ENCODE assay signal across 9 cellular contexts in the genomic region with DNA sequence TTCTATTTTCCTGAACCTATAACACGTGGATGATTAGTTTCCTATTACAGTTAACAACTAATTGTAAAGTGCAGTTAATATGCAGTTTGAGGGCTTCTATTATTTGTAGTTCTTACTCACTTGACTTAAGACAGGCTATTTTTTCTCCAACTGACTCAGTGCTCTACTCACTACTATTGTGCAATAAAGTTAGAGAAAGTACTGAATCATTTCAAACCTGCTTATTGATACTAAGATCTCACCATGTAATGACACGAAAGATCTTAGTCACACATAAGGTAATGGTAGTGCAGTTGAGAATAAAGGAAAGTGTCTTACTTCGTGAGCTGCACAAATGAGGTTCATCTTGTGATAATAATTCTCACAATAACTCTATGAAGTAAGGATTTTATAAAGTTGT. TPM values are rescaled to one million over a fixed set of nuclear protein-coding genes. Genes with fewer than 3 reads are reported as not detected.
DNase-seq lines count a peak whose midpoint lies in the region; ATAC-seq lines count a peak whose summit lies in the region.
"Had no signal": no experiment of that assay in that cellular context is flagged by ENCODE, and none has a peak within 500 bp of the region (broad histone marks: within the 10 kb centered on the region; RNA-seq: fewer than 3 reads in every experiment).

No MANE protein-coding gene starts in this region.

- H2BK5ac ChIP-seq in mesenchymal stem cell (ENCODE audit: low read depth, low read length, poor library complexity, severe bottlenecking): no peak overlapping the region

- H4K8ac ChIP-seq in mesenchymal stem cell (ENCODE audit: low read length): no peak overlapping the region

- no peak overlapping the region for H3K4me3 ChIP-seq in adipocyte (ENCODE audit: low read length)
- no peak overlapping the region for H3K4me3 ChIP-seq in mesenchymal stem cell (ENCODE audit: insufficient read depth in 1 of 2, low read depth in 1 of 2, low read length in 2 of 2)

- no peak overlapping the region for H2AFZ ChIP-seq in mesenchymal stem cell (ENCODE audit: low read depth, low read length)

- no peak overlapping the region for H3K18ac ChIP-seq in mesenchymal stem cell (ENCODE audit: low read depth in 1 of 2, low read length in 2 of 2)

- WGBS in mesenchymal stem cell: no CpG with 5 or more reads among the region's 3 CpGs

- no peak overlapping the region for H3K9ac ChIP-seq in adipocyte (ENCODE audit: low read length)
- H3K9ac ChIP-seq in mesenchymal stem cell (ENCODE audit: low read length): peak overlapping the region; percentile 18

- H2BK12ac ChIP-seq in mesenchymal stem cell (ENCODE audit: low read length in 2 of 2): no peak overlapping the region

- H3K4ac ChIP-seq in mesenchymal stem cell (ENCODE audit: low read depth in 1 of 2, low read length in 2 of 2): no peak overlapping the region

- no peaks in the 10 kb centered on the region for H3K79me1 ChIP-seq in mesenchymal stem cell (replicated peaks; ENCODE audit: low read length, poor library complexity, severe bottlenecking)

- no peak overlapping the region for H2AK5ac ChIP-seq in mesenchymal stem cell (ENCODE audit: low read length, severe bottlenecking)

- H2BK15ac ChIP-seq in mesenchymal stem cell (ENCODE audit: low read depth, poor library complexity, severe bottlenecking): no peak overlapping the region

- no peaks in the 10 kb centered on the region for H3K27me3 ChIP-seq in adipocyte (replicated peaks; ENCODE audit: control insufficient read depth, insufficient read depth, low read length)
- H3K27me3 ChIP-seq in mesenchymal stem cell (ENCODE audit: control insufficient read depth in 1 of 2, insufficient read depth in 1 of 2, low read length in 2 of 2): no peaks in the 10 kb centered on the region

- H3K9me3 ChIP-seq in adipocyte (ENCODE audit: control insufficient read depth, low read length) (no peaks in the 10 kb centered on the region), mesenchymal stem cell (ENCODE audit: control insufficient read depth, low read length) (peaks cover 4% of the 10 kb centered on the region)

- H3K4me1 ChIP-seq in adipocyte (ENCODE audit: control insufficient read depth, insufficient read depth, low read length) (peaks cover 12% of the 10 kb centered on the region), mesenchymal stem cell (ENCODE audit: control insufficient read depth, insufficient read depth, low read depth, low read length) (peaks cover 1% of the 10 kb centered on the region)

- no peak overlapping the region for H3K23ac ChIP-seq in mesenchymal stem cell (ENCODE audit: low read length in 2 of 2)

- no peak overlapping the region for H3K14ac ChIP-seq in mesenchymal stem cell (ENCODE audit: low read length in 2 of 2)

- H2BK120ac ChIP-seq in mesenchymal stem cell (ENCODE audit: low read depth, low read length): no peak overlapping the region

- ATAC-seq in HG02938 (IDR thresholded peaks at IDR 0.05; ENCODE audit: unreplicated experiment) (peak; percentile 61), HG03097 (IDR thresholded peaks at IDR 0.05; ENCODE audit: low FRiP score, unreplicated experiment) (no peak)

- no peak overlapping the region for H4K91ac ChIP-seq in mesenchymal stem cell (ENCODE audit: low read length)

- no peaks in the 10 kb centered on the region for H3K36me3 ChIP-seq in adipocyte (ENCODE audit: control insufficient read depth, insufficient read depth, low read length, severe bottlenecking)
- no peaks in the 10 kb centered on the region for H3K36me3 ChIP-seq in mesenchymal stem cell (ENCODE audit: control insufficient read depth in 1 of 2, insufficient read depth in 2 of 2, low read depth in 1 of 2, low read length in 2 of 2)

- no peak overlapping the region for H3K27ac ChIP-seq in mesenchymal stem cell (ENCODE audit: low read length, poor library complexity, severe bottlenecking)

- DNase-seq in GM04503 (ENCODE audit: low read depth) (peak; percentile 58), adipocyte (ENCODE audit: low read depth) (peak; percentile 65), mesenchymal stem cell (peak; percentile 75), HUDEP-2 (lab: John Stamatoyannopoulos, UW; ENCODE audit: unreplicated experiment in 76 of 76) (no peak), NCI-H345 (lab: John Stamatoyannopoulos, UW) (no peak), NCI-H2081 treated with DMSO at 0.1 percent for 48 hours (lab: John Stamatoyannopoulos, UW) (no peak)
- DNase-seq: activated CD4-positive, alpha-beta T cell treated with anti-CD3 and anti-CD28 coated beads for 48 hours had no signal

- H3K4me2 ChIP-seq in mesenchymal stem cell (ENCODE audit: low read length, poor library complexity, severe bottlenecking): no peak overlapping the region

RNA-seq across cellular contexts. Expression of a gene that starts 22.8 kb away (rescaled TPM):
- 356 TPM for polyA plus RNA-seq in mesenchymal stem cell (2013, experiment 1 of 2)
- 375 TPM for polyA plus RNA-seq in mesenchymal stem cell (2013, experiment 2 of 2)

Comparison
In these comparisons a context has a peak if more than half of its experiments do, and no peak if none do; other contexts are left out.
1. DNase-seq: peak in GM04503 (single experiment), adipocyte (single experiment) and mesenchymal stem cell (single experiment); none in HUDEP-2 (0 of 76), NCI-H345 (single experiment) and NCI-H2081 treated with DMSO at 0.1 percent for 48 hours (single experiment).